28 cellular contexts compared by ENCODE assay signal in the genomic region with DNA sequence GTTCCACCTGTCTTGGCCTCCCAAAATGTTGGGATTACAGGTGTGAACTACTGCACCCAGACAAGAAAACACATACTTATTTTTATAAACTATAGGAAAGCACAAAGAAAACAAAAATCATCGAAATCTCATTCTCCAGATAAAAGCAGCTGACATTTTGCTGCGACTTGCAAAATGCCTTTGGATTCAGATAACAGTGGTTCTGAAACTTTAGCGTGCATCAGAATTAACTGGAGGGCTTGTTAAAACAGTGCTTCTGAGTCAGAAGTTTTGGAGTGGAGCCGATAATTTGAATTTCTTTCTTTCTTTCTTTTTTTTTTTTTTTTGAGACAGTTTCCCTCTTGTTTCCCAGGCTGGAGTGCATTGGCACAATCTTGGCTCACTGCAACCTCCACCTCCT. TPM values are rescaled to one million over a fixed set of nuclear protein-coding genes. Genes with fewer than 3 reads are reported as not detected.
"Had no signal": no experiment of that assay in that cellular context is flagged by ENCODE, and none has a peak within 500 bp of the region (broad histone marks: within the 10 kb centered on the region; RNA-seq: fewer than 3 reads in every experiment).

No MANE protein-coding gene starts in this region.

- H3K27me3 ChIP-seq: body of pancreas, esophagus squamous epithelium had no signal

- ATAC-seq: activated T-cell treated with anti-CD3 and anti-CD28 coated beads, Interleukin-2, amount 50 U/mL, for 72 hours; body of pancreas; effector memory CD8-positive, alpha-beta T cell; WTC11 had no signal

- H3K27ac Mint-ChIP-seq: activated CD4-positive, alpha-beta memory T cell treated with anti-CD3 and anti-CD28 coated beads, Interleukin-2, amount 10 ng/mL, durations not matched to agents 7 days and 5 days; activated CD4-positive, alpha-beta T cell treated with anti-CD3 and anti-CD28 coated beads, Interleukin-2, amount 10 ng/mL, durations not matched to agents 7 days and 5 days; activated naive CD4-positive, alpha-beta T cell treated with anti-CD3 and anti-CD28 coated beads, Interleukin-2, amount 10 ng/mL, durations not matched to agents 7 days and 5 days; activated naive CD4-positive, alpha-beta T cell treated with anti-CD3 and anti-CD28 coated beads, Interleukin-2, amount 50 U/mL, for 72 hours; activated naive CD8-positive, alpha-beta T cell treated with anti-CD3 and anti-CD28 coated beads, Interleukin-2, amount 10 ng/mL, durations not matched to agents 7 days and 5 days; activated T-cell treated with anti-CD3 and anti-CD28 coated beads, Interleukin-2, amount 50 U/mL, for 24 hours; activated T-cell treated with anti-CD3 and anti-CD28 coated beads, Interleukin-2, amount 50 U/mL, for 72 hours; effector memory CD8-positive, alpha-beta T cell; WTC11 had no signal

- H3K4me3 Mint-ChIP-seq: activated CD4-positive, alpha-beta memory T cell treated with anti-CD3 and anti-CD28 coated beads, Interleukin-2, amount 10 ng/mL, durations not matched to agents 7 days and 5 days; activated CD4-positive, alpha-beta T cell treated with anti-CD3 and anti-CD28 coated beads, Interleukin-2, amount 10 ng/mL, durations not matched to agents 7 days and 5 days; activated naive CD4-positive, alpha-beta T cell treated with anti-CD3 and anti-CD28 coated beads, Interleukin-2, amount 10 ng/mL, durations not matched to agents 7 days and 5 days; activated naive CD8-positive, alpha-beta T cell treated with anti-CD3 and anti-CD28 coated beads, Interleukin-2, amount 10 ng/mL, durations not matched to agents 7 days and 5 days; activated T-cell treated with anti-CD3 and anti-CD28 coated beads, Interleukin-2, amount 50 U/mL, for 24 hours; activated T-cell treated with anti-CD3 and anti-CD28 coated beads, Interleukin-2, amount 50 U/mL, for 72 hours; effector memory CD8-positive, alpha-beta T cell; WTC11 had no signal

- H3K36me3 ChIP-seq: esophagus squamous epithelium had no signal

- H3K4me1 ChIP-seq: body of pancreas, esophagus squamous epithelium had no signal

- H3K36me3 Mint-ChIP-seq: activated naive CD4-positive, alpha-beta T cell treated with anti-CD3 and anti-CD28 coated beads, Interleukin-2, amount 50 U/mL, for 72 hours had no signal

- H3K4me3 ChIP-seq: body of pancreas, esophagus squamous epithelium had no signal

- DNase-seq: activated CD4-positive, alpha-beta memory T cell treated with anti-CD3 and anti-CD28 coated beads, Interleukin-2, amount 10 ng/mL, durations not matched to agents 7 days and 5 days; activated CD4-positive, alpha-beta T cell treated with anti-CD3 and anti-CD28 coated beads for 1 hour; activated CD4-positive, alpha-beta T cell treated with anti-CD3 and anti-CD28 coated beads for 4 hours; activated CD4-positive, alpha-beta T cell treated with anti-CD3 and anti-CD28 coated beads, Interleukin-2, amount 10 ng/mL, durations not matched to agents 7 days and 5 days; activated CD4-positive, alpha-beta T cell treated with anti-CD3 and anti-CD28 coated beads, Interleukin-2, amount 50 U/mL, for 4 hours; activated CD8-positive, alpha-beta memory T cell treated with anti-CD3 and anti-CD28 coated beads, Interleukin-2, amount 50 U/mL, for 48 hours; activated gamma-delta T cell; activated naive CD4-positive, alpha-beta T cell; activated naive CD4-positive, alpha-beta T cell treated with anti-CD3 and anti-CD28 coated beads, Interleukin-2, amount 10 ng/mL, durations not matched to agents 7 days and 5 days; activated naive CD8-positive, alpha-beta T cell treated with anti-CD3 and anti-CD28 coated beads, Interleukin-2, amount 10 ng/mL, durations not matched to agents 7 days and 5 days; activated T-cell treated with anti-CD3 and anti-CD28 coated beads for 4 hours; activated T-cell treated with anti-CD3 and anti-CD28 coated beads, Interleukin-2, amount 50 U/mL, for 72 hours; amniotic stem cell; anterior cingulate cortex; body of pancreas; caudate nucleus; cortex of kidney; dermis blood vessel endothelial cell; effector CD4-positive, alpha-beta T cell; effector memory CD8-positive, alpha-beta T cell; esophagus squamous epithelium; head of caudate nucleus; T-helper 2 cell had no signal

- H3K9me3 Mint-ChIP-seq: activated CD4-positive, alpha-beta memory T cell treated with anti-CD3 and anti-CD28 coated beads, Interleukin-2, amount 10 ng/mL, durations not matched to agents 7 days and 5 days; activated CD4-positive, alpha-beta T cell treated with anti-CD3 and anti-CD28 coated beads, Interleukin-2, amount 10 ng/mL, durations not matched to agents 7 days and 5 days; activated naive CD4-positive, alpha-beta T cell treated with anti-CD3 and anti-CD28 coated beads, Interleukin-2, amount 10 ng/mL, durations not matched to agents 7 days and 5 days; activated naive CD4-positive, alpha-beta T cell treated with anti-CD3 and anti-CD28 coated beads, Interleukin-2, amount 50 U/mL, for 72 hours; activated naive CD8-positive, alpha-beta T cell treated with anti-CD3 and anti-CD28 coated beads, Interleukin-2, amount 10 ng/mL, durations not matched to agents 7 days and 5 days; activated T-cell treated with anti-CD3 and anti-CD28 coated beads, Interleukin-2, amount 50 U/mL, for 24 hours; activated T-cell treated with anti-CD3 and anti-CD28 coated beads, Interleukin-2, amount 50 U/mL, for 72 hours; effector memory CD8-positive, alpha-beta T cell; WTC11 had no signal

- H3K4me1 Mint-ChIP-seq: activated CD4-positive, alpha-beta memory T cell treated with anti-CD3 and anti-CD28 coated beads, Interleukin-2, amount 10 ng/mL, durations not matched to agents 7 days and 5 days; activated CD4-positive, alpha-beta T cell treated with anti-CD3 and anti-CD28 coated beads, Interleukin-2, amount 10 ng/mL, durations not matched to agents 7 days and 5 days; activated naive CD4-positive, alpha-beta T cell treated with anti-CD3 and anti-CD28 coated beads, Interleukin-2, amount 10 ng/mL, durations not matched to agents 7 days and 5 days; activated naive CD8-positive, alpha-beta T cell treated with anti-CD3 and anti-CD28 coated beads, Interleukin-2, amount 10 ng/mL, durations not matched to agents 7 days and 5 days; WTC11 had no signal

- H3K27me3 Mint-ChIP-seq: activated CD4-positive, alpha-beta memory T cell treated with anti-CD3 and anti-CD28 coated beads, Interleukin-2, amount 10 ng/mL, durations not matched to agents 7 days and 5 days; activated CD4-positive, alpha-beta T cell treated with anti-CD3 and anti-CD28 coated beads, Interleukin-2, amount 10 ng/mL, durations not matched to agents 7 days and 5 days had no signal

- H3K9me3 ChIP-seq: body of pancreas, esophagus squamous epithelium had no signal

RNA-seq across cellular contexts. Expression of a gene that starts 17.7 kb away (rescaled TPM):
- total RNA-seq: activated CD4-positive, alpha-beta memory T cell treated with anti-CD3 and anti-CD28 coated beads, Interleukin-2, amount 10 ng/mL, durations not matched to agents 7 days and 5 days; activated naive CD4-positive, alpha-beta T cell treated with anti-CD3 and anti-CD28 coated beads, Interleukin-2, amount 50 U/mL, for 72 hours; activated T-cell treated with anti-CD3 and anti-CD28 coated beads, Interleukin-2, amount 50 U/mL, for 72 hours; frontal cortex; T-helper 1 cell treated with Interleukin-12 subunit alpha and Interleukin-12 subunit beta and Interleukin-4 antibody, amounts not matched to agents 30 ng/mL and 1 ng/mL, for 36 hours had no signal
